ENCODE assay signal across 17 cellular contexts in the genomic region with DNA sequence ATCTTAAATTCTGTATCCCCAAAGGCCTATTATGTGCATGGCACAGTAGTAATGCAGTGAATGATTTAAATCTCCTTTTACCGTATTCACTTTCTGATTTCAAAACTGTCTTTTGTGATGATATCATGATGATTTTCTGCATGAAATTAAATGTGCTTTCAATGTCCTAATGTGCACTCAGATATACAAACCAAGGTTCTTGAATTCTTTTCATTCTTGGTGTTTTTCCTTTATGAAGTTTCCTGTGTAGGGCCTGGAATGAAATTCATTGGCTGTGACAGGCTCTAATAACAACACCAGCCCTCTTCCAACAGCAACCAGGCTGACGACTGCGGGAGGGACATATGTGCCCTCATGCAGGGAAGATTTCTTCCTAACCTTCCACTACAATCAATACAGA.
DNase-seq lines count a peak whose midpoint lies in the region; FAIRE-seq and TF ChIP-seq lines count a peak whose summit lies in the region.
"Had no signal": no experiment of that assay in that cellular context is flagged by ENCODE, and none has a peak within 500 bp of the region (broad histone marks: within the 10 kb centered on the region; RNA-seq: fewer than 3 reads in every experiment).

No MANE protein-coding gene starts in this region.

- H3K9me2 ChIP-seq in SK-N-SH (no peaks in the 10 kb centered on the region), MM.1S (replicated peaks; ENCODE audit: insufficient read depth, low read length) (no peaks in the 10 kb centered on the region)

- WGBS in SK-N-SH (ENCODE audit: low lambda C conversion rate), result 21% methylated on average over 2 of the region's 3 CpGs

- H3K9me3 ChIP-seq in SK-N-SH (no peaks in the 10 kb centered on the region), MM.1S (replicated peaks; ENCODE audit: insufficient read depth, low read length) (no peaks in the 10 kb centered on the region)
- H3K9me3 ChIP-seq: breast epithelium, neutrophil, SJCRH30 had no signal

- TF ChIP-seq CTCF in D721Med (IDR thresholded peaks at IDR 0.05; ENCODE audit: insufficient read depth, missing control alignments) (no peak), SK-N-SH (IDR thresholded peaks at IDR 0.05) (no peak), fibroblast of villous mesenchyme (IDR thresholded peaks at IDR 0.05; ENCODE audit: insufficient read depth, low read depth, low read length) (no peak), MM.1S (IDR thresholded peaks at IDR 0.05; ENCODE audit: low read length) (no peak)

- FAIRE-seq in D721Med (lab: Jason Lieb, UNC), result peak; percentile 79

- TF ChIP-seq RAD21 in SK-N-SH (IDR thresholded peaks at IDR 0.05; ENCODE audit: low read length), result no peak

- no peaks in the 10 kb centered on the region for H3K27me3 ChIP-seq in SK-N-SH (ENCODE audit: insufficient read depth)
- H3K27me3 ChIP-seq in rectal smooth muscle tissue (ENCODE audit: control insufficient read depth, insufficient read depth, low read length), result no peaks in the 10 kb centered on the region
- no peaks in the 10 kb centered on the region for H3K27me3 ChIP-seq in MM.1S (replicated peaks; ENCODE audit: insufficient read depth, low read length)
- H3K27me3 ChIP-seq: breast epithelium, left lung, neutrophil, SJCRH30 had no signal

- peak in 1 of 2 experiments; percentile 61; a peak in 1 of 4 replicates for TF ChIP-seq EP300 in SK-N-SH (IDR thresholded peaks at IDR 0.05; ENCODE audit: borderline replicate concordance in 1 of 2, low read depth in 1 of 2, low read length in 1 of 2)

- H4K20me1 ChIP-seq in SK-N-SH (ENCODE audit: insufficient read depth) (no peaks in the 10 kb centered on the region), MM.1S (ENCODE audit: insufficient read depth, low read length) (no peaks in the 10 kb centered on the region)

- POLR2A ChIA-PET in SK-N-SH (lab: Yijun Ruan, JAX), result no interaction called here

- CTCF ChIA-PET in SK-N-SH (lab: Yijun Ruan, JAX), result interaction anchor here (1.2 kb wide), 1 partner anchor 566 kb away, joined by 3 read pairs; no protein-coding TSS in a partner anchor

- peak overlapping the region; percentile 69 to 84; a peak in 3 of 4 replicates for H3K27ac ChIP-seq in SK-N-SH (ENCODE audit: low read depth in 2 of 2, low read length in 1 of 2)
- H3K27ac ChIP-seq in rectal smooth muscle tissue (ENCODE audit: low read depth, low read length), result peak overlapping the region; percentile 37
- no peak overlapping the region for H3K27ac ChIP-seq in MM.1S (ENCODE audit: low read length)
- H3K27ac ChIP-seq: left lung, neutrophil, SJCRH30 had no signal

- H3F3A ChIP-seq in SK-N-SH (replicated peaks; ENCODE audit: insufficient read depth), result no peaks in the 10 kb centered on the region
- no peaks in the 10 kb centered on the region for H3F3A ChIP-seq in MM.1S (ENCODE audit: insufficient read depth, low read length)

- peak overlapping the region; percentile 28; the same call in 1 of the 2 replicates for H3K9ac ChIP-seq in SK-N-SH
- H3K9ac ChIP-seq in rectal smooth muscle tissue (ENCODE audit: low read length), result no peak overlapping the region
- H3K9ac ChIP-seq in MM.1S (ENCODE audit: low read length), result no peak overlapping the region

- H3K36me3 ChIP-seq in SK-N-SH (replicated peaks in 1 of 2; ENCODE audit: control insufficient read depth in 1 of 2, insufficient read depth in 2 of 2, low read length in 1 of 2) (no peaks in the 10 kb centered on the region), rectal smooth muscle tissue (ENCODE audit: control insufficient read depth, insufficient read depth, low read length) (no peaks in the 10 kb centered on the region), MM.1S (replicated peaks; ENCODE audit: insufficient read depth, low read length) (no peaks in the 10 kb centered on the region)
- H3K36me3 ChIP-seq: breast epithelium, left lung, neutrophil, SJCRH30 had no signal

- peak overlapping the region in 1 of 2 experiments; percentile 22; a peak in 1 of 4 replicates for H3K4me3 ChIP-seq in SK-N-SH (ENCODE audit: low read depth in 2 of 2, low read length in 1 of 2)
- no peak overlapping the region for H3K4me3 ChIP-seq in fibroblast of villous mesenchyme (ENCODE audit: low read depth, low read length)
- H3K4me3 ChIP-seq in rectal smooth muscle tissue (ENCODE audit: low read length), result no peak overlapping the region
- H3K4me3 ChIP-seq in MM.1S (ENCODE audit: low read length), result no peak overlapping the region
- H3K4me3 ChIP-seq: breast epithelium, left lung, SJCRH30 had no signal

- DNase-seq in D721Med (ENCODE audit: insufficient read length, low spot score) (no peak), SK-N-SH (no peak), fibroblast of villous mesenchyme (ENCODE audit: low read depth) (peak; percentile 46), cerebellar nuclear complex (lab: John Stamatoyannopoulos, UW) (no peak), KG1 (lab: John Stamatoyannopoulos, UW) (no peak), MM.1S (no peak)
- no peak for DNase-seq in activated CD4-positive, alpha-beta T cell treated with anti-CD3 and anti-CD28 coated beads for 1 hour
- DNase-seq: CD4-positive, alpha-beta T cell; left lung; NCI-H1092 treated with DMSO at 0.1 percent for 48 hours; NCI-H526 treated with DMSO at 0.1 percent for 48 hours; stimulated activated CD4-positive, alpha-beta T cell treated with anti-CD3 and anti-CD28 coated beads, Interleukin-2, amount 100 ng/mL, for 24 hours; stimulated activated naive CD4-positive, alpha-beta T cell had no signal

- no peaks in the 10 kb centered on the region for H3K79me2 ChIP-seq in SK-N-SH (ENCODE audit: insufficient read depth)
- H3K79me2 ChIP-seq in MM.1S (ENCODE audit: low read length), result no peaks in the 10 kb centered on the region

- H3K4me2 ChIP-seq in SK-N-SH (peak overlapping the region; percentile 59; the same call in 1 of the 2 replicates), MM.1S (ENCODE audit: low read depth, low read length) (no peak overlapping the region)

- H2AFZ ChIP-seq in SK-N-SH (ENCODE audit: low read depth) (peak overlapping the region; percentile 25; the same call in 1 of the 2 replicates), MM.1S (ENCODE audit: low read length) (no peak overlapping the region)

- peaks cover 2 to 10% of the 10 kb centered on the region in 2 experiments; a peak in 3 of 4 replicates for H3K4me1 ChIP-seq in SK-N-SH (ENCODE audit: control insufficient read depth in 1 of 2, insufficient read depth in 2 of 2, low read depth in 1 of 2, low read length in 1 of 2)
- H3K4me1 ChIP-seq in rectal smooth muscle tissue (ENCODE audit: control insufficient read depth, insufficient read depth, low read length), result no peaks in the 10 kb centered on the region
- no peaks in the 10 kb centered on the region for H3K4me1 ChIP-seq in MM.1S (ENCODE audit: low read length)
- H3K4me1 ChIP-seq: breast epithelium, left lung, SJCRH30 had no signal

TF ChIP-seq in SK-N-SH, 30 proteins besides CTCF, POLR2A, EP300 and RAD21:
- TF ChIP-seq FOSL2 (IDR thresholded peaks at IDR 0.05; ENCODE audit: borderline replicate concordance, low read depth), result 0 out of 2 replicates have a peak, but pooled peaks have one; percentile 2
- no peak for TF ChIP-seq RFX5 (IDR thresholded peaks at IDR 0.05; ENCODE audit: low read length)
- TF ChIP-seq TAF1 (IDR thresholded peaks at IDR 0.05; ENCODE audit: borderline replicate concordance, low read depth, low read length), result no peak
- TF ChIP-seq MAX (IDR thresholded peaks at IDR 0.05; ENCODE audit: low read depth), result no peak
- no peak for TF ChIP-seq GABPA (IDR thresholded peaks at IDR 0.05; ENCODE audit: low read depth)
- TF ChIP-seq NFIC (IDR thresholded peaks at IDR 0.05; ENCODE audit: borderline replicate concordance), result peak; percentile 10; the same call in 1 of the 2 replicates
- TF ChIP-seq MEF2A (IDR thresholded peaks at IDR 0.05; ENCODE audit: borderline replicate concordance, low read depth), result no peak
- TF ChIP-seq, protein P1, sequence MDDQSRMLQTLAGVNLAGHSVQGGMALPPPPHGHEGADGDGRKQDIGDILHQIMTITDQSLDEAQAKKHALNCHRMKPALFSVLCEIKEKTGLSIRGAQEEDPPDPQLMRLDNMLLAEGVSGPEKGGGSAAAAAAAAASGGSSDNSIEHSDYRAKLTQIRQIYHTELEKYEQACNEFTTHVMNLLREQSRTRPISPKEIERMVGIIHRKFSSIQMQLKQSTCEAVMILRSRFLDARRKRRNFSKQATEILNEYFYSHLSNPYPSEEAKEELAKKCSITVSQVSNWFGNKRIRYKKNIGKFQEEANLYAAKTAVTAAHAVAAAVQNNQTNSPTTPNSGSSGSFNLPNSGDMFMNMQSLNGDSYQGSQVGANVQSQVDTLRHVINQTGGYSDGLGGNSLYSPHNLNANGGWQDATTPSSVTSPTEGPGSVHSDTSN (IDR thresholded peaks at IDR 0.05), result peak; percentile 89
- TF ChIP-seq JUND (IDR thresholded peaks at IDR 0.05), result 0 out of 2 replicates have a peak, but pooled peaks have one; percentile 32
- TF ChIP-seq FOXM1 (IDR thresholded peaks at IDR 0.05; ENCODE audit: low read depth), result no peak
- peak; percentile 67 for TF ChIP-seq TCF12 (IDR thresholded peaks at IDR 0.05)
- TF ChIP-seq CHD2 (IDR thresholded peaks at IDR 0.05; ENCODE audit: low read length, partially characterized antibody), result no peak
- TF ChIP-seq RXRA (IDR thresholded peaks at IDR 0.05; ENCODE audit: borderline replicate concordance, low read depth), result peak; percentile 56; the same call in 1 of the 2 replicates
